ENCODE assay signal across 8 cellular contexts in genomic region chr3:128794067-128794768, GRCh38.
DNase-seq lines count a peak whose midpoint lies in the region.

No MANE protein-coding gene starts in this region.

- DNase-seq in stimulated activated CD8-positive, alpha-beta memory T cell treated with anti-CD3 and anti-CD28 coated beads, Interleukin-7, amount 100 ng/mL, for 4 hours (ENCODE audit: low read depth in 2 of 2), result peak; percentile 25 to 28
- DNase-seq in stimulated activated CD8-positive, alpha-beta memory T cell treated with anti-CD3 and anti-CD28 coated beads, Interleukin-4, amount 100 ng/mL, for 48 hours, result no peak
- peak; percentile 34 for DNase-seq in activated CD4-positive, alpha-beta T cell treated with anti-CD3 and anti-CD28 coated beads, Interleukin-2, amount 10 ng/mL, durations not matched to agents 7 days and 5 days
- DNase-seq in glomerular visceral epithelial cell (ENCODE audit: extremely low spot score), result peak; percentile 67
- DNase-seq in stimulated activated CD4-positive, alpha-beta T cell treated with anti-CD3 and anti-CD28 coated beads, TNF-alpha, amount 100 ng/mL, for 24 hours (ENCODE audit: low read depth in 3 of 3), result peak; percentile 27 to 48 (median 35)
- no peak for DNase-seq in iPS-NIHi11 (ENCODE audit: low spot score)
- no peak for DNase-seq in NCI-H1092 (lab: John Stamatoyannopoulos, UW)
- DNase-seq in SK-N-DZ (ENCODE audit: low spot score), result no peak

- CTCF ChIA-PET in activated CD4-positive, alpha-beta T cell treated with anti-CD3 and anti-CD28 coated beads, Interleukin-2, amount 10 ng/mL, durations not matched to agents 7 days and 5 days (lab: Charles Lee), result interaction anchor here (0.6 to 2.7 kb wide), 15 partner anchors 9 to 905 kb away, joined by 3 to 19 read pairs (median 4); no protein-coding TSS in a partner anchor

- peak overlapping the region; percentile 1 for H3K4me3 Mint-ChIP-seq in activated CD4-positive, alpha-beta T cell treated with anti-CD3 and anti-CD28 coated beads, Interleukin-2, amount 10 ng/mL, durations not matched to agents 7 days and 5 days

- peak overlapping the region; percentile 67 for H3K27ac Mint-ChIP-seq in activated CD4-positive, alpha-beta T cell treated with anti-CD3 and anti-CD28 coated beads, Interleukin-2, amount 10 ng/mL, durations not matched to agents 7 days and 5 days

- H3K27me3 Mint-ChIP-seq in activated CD4-positive, alpha-beta T cell treated with anti-CD3 and anti-CD28 coated beads, Interleukin-2, amount 10 ng/mL, durations not matched to agents 7 days and 5 days, result no peaks in the 10 kb centered on the region

- H3K4me1 Mint-ChIP-seq in activated CD4-positive, alpha-beta T cell treated with anti-CD3 and anti-CD28 coated beads, Interleukin-2, amount 10 ng/mL, durations not matched to agents 7 days and 5 days, result peaks cover 80% of the 10 kb centered on the region

- no peaks in the 10 kb centered on the region for H3K9me3 Mint-ChIP-seq in activated CD4-positive, alpha-beta T cell treated with anti-CD3 and anti-CD28 coated beads, Interleukin-2, amount 10 ng/mL, durations not matched to agents 7 days and 5 days

- H3K36me3 Mint-ChIP-seq in activated CD4-positive, alpha-beta T cell treated with anti-CD3 and anti-CD28 coated beads, Interleukin-2, amount 10 ng/mL, durations not matched to agents 7 days and 5 days (ENCODE audit: low read depth), result peaks cover 34% of the 10 kb centered on the region

- POLR2A ChIA-PET in activated CD4-positive, alpha-beta T cell treated with anti-CD3 and anti-CD28 coated beads, Interleukin-2, amount 10 ng/mL, durations not matched to agents 7 days and 5 days (lab: Charles Lee), result interaction anchor here (0.6 kb wide), 2 partner anchors 10 to 176 kb away, joined by 3 read pairs; no protein-coding TSS in a partner anchor

Comparison
In these comparisons a context has a peak if more than half of its experiments do, and no peak if none do; other contexts are left out.
1. DNase-seq: peak in stimulated activated CD8-positive, alpha-beta memory T cell treated with anti-CD3 and anti-CD28 coated beads, Interleukin-7, amount 100 ng/mL, for 4 hours (2 of 2), activated CD4-positive, alpha-beta T cell treated with anti-CD3 and anti-CD28 coated beads, Interleukin-2, amount 10 ng/mL, durations not matched to agents 7 days and 5 days (single experiment), glomerular visceral epithelial cell (single experiment) and stimulated activated CD4-positive, alpha-beta T cell treated with anti-CD3 and anti-CD28 coated beads, TNF-alpha, amount 100 ng/mL, for 24 hours (3 of 3); none in stimulated activated CD8-positive, alpha-beta memory T cell treated with anti-CD3 and anti-CD28 coated beads, Interleukin-4, amount 100 ng/mL, for 48 hours (single experiment), iPS-NIHi11 (single experiment), NCI-H1092 (single experiment) and SK-N-DZ (single experiment).